ENCODE assay signal across 18 cellular contexts in the genomic region with DNA sequence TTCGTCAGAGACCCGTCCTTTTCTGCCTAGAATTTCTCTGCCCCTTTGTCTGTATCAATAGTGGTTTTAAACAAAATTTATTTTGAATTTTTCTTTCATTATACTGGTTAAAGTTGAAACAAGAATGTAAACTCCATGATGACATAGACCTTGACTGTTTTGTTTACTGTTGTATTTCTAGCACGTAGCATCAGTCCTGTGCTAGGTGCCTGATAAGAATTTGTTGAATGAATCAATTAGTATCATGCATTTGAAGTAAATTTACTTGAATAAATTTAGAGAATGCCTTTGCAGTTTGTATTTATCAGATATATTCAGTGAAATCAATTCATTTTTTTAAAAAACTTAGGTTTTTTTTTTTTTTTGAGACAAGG.
DNase-seq lines count a peak whose midpoint lies in the region; ATAC-seq and TF ChIP-seq lines count a peak whose summit lies in the region.
"Had no signal": no experiment of that assay in that cellular context is flagged by ENCODE, and none has a peak within 500 bp of the region (broad histone marks: within the 10 kb centered on the region; RNA-seq: fewer than 3 reads in every experiment).

No MANE protein-coding gene starts in this region.

- POLR2A ChIA-PET in activated CD4-positive, alpha-beta memory T cell treated with anti-CD3 and anti-CD28 coated beads, Interleukin-2, amount 10 ng/mL, durations not matched to agents 7 days and 5 days (lab: Charles Lee): no interaction called here

- CTCF ChIA-PET in activated CD4-positive, alpha-beta memory T cell treated with anti-CD3 and anti-CD28 coated beads, Interleukin-2, amount 10 ng/mL, durations not matched to agents 7 days and 5 days (lab: Charles Lee): no interaction called here

- no peaks in the 10 kb centered on the region for H3K9me3 ChIP-seq in right atrium auricular region
- H3K9me3 ChIP-seq: Caco-2 had no signal

- no peak overlapping the region for H3K4me3 Mint-ChIP-seq in neural crest cell
- H3K4me3 Mint-ChIP-seq in activated CD4-positive, alpha-beta memory T cell treated with anti-CD3 and anti-CD28 coated beads, Interleukin-2, amount 10 ng/mL, durations not matched to agents 7 days and 5 days: no peak overlapping the region
- H3K4me3 Mint-ChIP-seq: HFFc6 had no signal

- H3K36me3 Mint-ChIP-seq in neural crest cell (ENCODE audit: low read depth): peaks cover 8% of the 10 kb centered on the region
- peaks cover 17% of the 10 kb centered on the region for H3K36me3 Mint-ChIP-seq in activated CD4-positive, alpha-beta memory T cell treated with anti-CD3 and anti-CD28 coated beads, Interleukin-2, amount 10 ng/mL, durations not matched to agents 7 days and 5 days (ENCODE audit: low read depth)

- no peaks in the 10 kb centered on the region for H3K27me3 ChIP-seq in right atrium auricular region

- H3K27ac Mint-ChIP-seq in neural crest cell (ENCODE audit: unreplicated experiment): peak overlapping the region; percentile 15
- no peak overlapping the region for H3K27ac Mint-ChIP-seq in activated CD4-positive, alpha-beta memory T cell treated with anti-CD3 and anti-CD28 coated beads, Interleukin-2, amount 10 ng/mL, durations not matched to agents 7 days and 5 days
- H3K27ac Mint-ChIP-seq: HFFc6, IgD-negative memory B cell had no signal

- intact Hi-C loops in left cardiac atrium (cut with DNase I): no loop called here

- ATAC-seq in left cardiac atrium: no peak
- ATAC-seq in GM19467 (IDR thresholded peaks at IDR 0.05; ENCODE audit: unreplicated experiment): no peak

- peaks cover 2% of the 10 kb centered on the region for H3K9me3 Mint-ChIP-seq in neural crest cell
- H3K9me3 Mint-ChIP-seq in activated CD4-positive, alpha-beta memory T cell treated with anti-CD3 and anti-CD28 coated beads, Interleukin-2, amount 10 ng/mL, durations not matched to agents 7 days and 5 days: no peaks in the 10 kb centered on the region
- H3K9me3 Mint-ChIP-seq: HFFc6 had no signal

- no peaks in the 10 kb centered on the region for H3K27me3 Mint-ChIP-seq in neural crest cell (ENCODE audit: low read depth)
- no peaks in the 10 kb centered on the region for H3K27me3 Mint-ChIP-seq in activated CD4-positive, alpha-beta memory T cell treated with anti-CD3 and anti-CD28 coated beads, Interleukin-2, amount 10 ng/mL, durations not matched to agents 7 days and 5 days
- H3K27me3 Mint-ChIP-seq: IgD-negative memory B cell had no signal

- TF ChIP-seq CTCF in right atrium auricular region (IDR thresholded peaks at IDR 0.05): no peak
- TF ChIP-seq CTCF in fibroblast of villous mesenchyme (IDR thresholded peaks at IDR 0.05; ENCODE audit: insufficient read depth, low read depth, low read length): no peak
- TF ChIP-seq CTCF in neural crest cell (conservative IDR thresholded peaks at IDR 0.05): no peak

- H3K4me3 ChIP-seq in right atrium auricular region (no peak overlapping the region), fibroblast of villous mesenchyme (ENCODE audit: low read depth, low read length) (no peak overlapping the region)

- peak overlapping the region; percentile 41 to 81 for H3K27ac ChIP-seq in right atrium auricular region
- H3K27ac ChIP-seq: C4-2B had no signal

- peaks cover 35% of the 10 kb centered on the region for H3K4me1 Mint-ChIP-seq in neural crest cell
- peaks cover 7% of the 10 kb centered on the region for H3K4me1 Mint-ChIP-seq in activated CD4-positive, alpha-beta memory T cell treated with anti-CD3 and anti-CD28 coated beads, Interleukin-2, amount 10 ng/mL, durations not matched to agents 7 days and 5 days

- DNase-seq in right atrium auricular region (ENCODE audit: low spot score) (no peak), left cardiac atrium (no peak), fibroblast of villous mesenchyme (ENCODE audit: low read depth) (peak; percentile 7), neural crest cell (ENCODE audit: low read depth, low spot score) (no peak), COR-L47 (lab: John Stamatoyannopoulos, UW) (no peak), D341Med (ENCODE audit: low spot score) (no peak)
- DNase-seq in activated CD4-positive, alpha-beta memory T cell treated with anti-CD3 and anti-CD28 coated beads, Interleukin-2, amount 10 ng/mL, durations not matched to agents 7 days and 5 days: no peak
- DNase-seq: Caco-2, EL, GOT3, HFFc6, Kasumi-1, NCI-H187, NCI-H446, NCI-H69 had no signal

- H3K4me1 ChIP-seq in right atrium auricular region: peaks cover 0 to 18% of the 10 kb centered on the region in 2 donors
- H3K4me1 ChIP-seq: Caco-2 had no signal

- no peaks in the 10 kb centered on the region for H3K36me3 ChIP-seq in right atrium auricular region
